Comparison of ENCODE assay signal across 14 cellular contexts in genomic region chr1:117003253-117003875, GRCh38. TPM values are rescaled to one million over a fixed set of nuclear protein-coding genes. Genes with fewer than 3 reads are reported as not detected.
DNase-seq lines count a peak whose midpoint lies in the region; ATAC-seq, FAIRE-seq and TF ChIP-seq lines count a peak whose summit lies in the region.
"Had no signal": no experiment of that assay in that cellular context is flagged by ENCODE, and none has a peak within 500 bp of the region (broad histone marks: within the 10 kb centered on the region; RNA-seq: fewer than 3 reads in every experiment).

No MANE protein-coding gene starts in this region.

- H3K4me3 Mint-ChIP-seq in activated CD4-positive, alpha-beta memory T cell treated with anti-CD3 and anti-CD28 coated beads, Interleukin-2, amount 10 ng/mL, durations not matched to agents 7 days and 5 days = no peak overlapping the region

- FAIRE-seq in GM12892 (lab: Jason Lieb, UNC) (peak; percentile 68), RCC 7860 (lab: Jason Lieb, UNC) (peak; percentile 90)
- FAIRE-seq: frontal cortex, pancreas had no signal

- no peaks in the 10 kb centered on the region for H3K9me3 Mint-ChIP-seq in activated CD4-positive, alpha-beta memory T cell treated with anti-CD3 and anti-CD28 coated beads, Interleukin-2, amount 10 ng/mL, durations not matched to agents 7 days and 5 days

- no peak for TF ChIP-seq POLR2A in GM12892 (IDR thresholded peaks at IDR 0.05; ENCODE audit: low read depth, low read length)

- peak overlapping the region in 10 of 11 experiments; percentile 47 to 84 (median 70); a peak in 18 of 22 replicates for H3K9ac ChIP-seq in BLaER1 treated with 17β-estradiol and CSF1 and Interleukin-3, amounts not matched to agents 10 nM and 100 nM

- peak; percentile 58 to 65 for ATAC-seq in lower lobe of right lung
- no peak for ATAC-seq in HG02759 (IDR thresholded peaks at IDR 0.05; ENCODE audit: unreplicated experiment)
- ATAC-seq: left colon had no signal

- peaks cover 1 to 98% (median 86%) of the 10 kb centered on the region in 10 experiments; a peak in 18 of 20 replicates for H3K4me1 ChIP-seq in BLaER1 treated with 17β-estradiol and CSF1 and Interleukin-3, amounts not matched to agents 10 nM and 100 nM
- H3K4me1 ChIP-seq in lower lobe of right lung = no peaks in the 10 kb centered on the region
- H3K4me1 ChIP-seq: tibial artery had no signal

- peaks cover 3% of the 10 kb centered on the region for H3K36me3 Mint-ChIP-seq in activated CD4-positive, alpha-beta memory T cell treated with anti-CD3 and anti-CD28 coated beads, Interleukin-2, amount 10 ng/mL, durations not matched to agents 7 days and 5 days (ENCODE audit: low read depth)

- peaks cover 13% of the 10 kb centered on the region for H3K27me3 Mint-ChIP-seq in activated CD4-positive, alpha-beta memory T cell treated with anti-CD3 and anti-CD28 coated beads, Interleukin-2, amount 10 ng/mL, durations not matched to agents 7 days and 5 days

- TF ChIP-seq CTCF in lower lobe of right lung (IDR thresholded peaks at IDR 0.05) = no peak

- no peak for DNase-seq in GM12892 (ENCODE audit: insufficient read length)
- DNase-seq in RCC 7860 (ENCODE audit: low spot score) = peak; percentile 7
- DNase-seq in lower lobe of right lung = no peak
- DNase-seq in posterior vena cava (ENCODE audit: low spot score) = no peak
- DNase-seq in hippocampal formation (lab: John Stamatoyannopoulos, UW) = no peak
- no peak for DNase-seq in activated CD4-positive, alpha-beta memory T cell treated with anti-CD3 and anti-CD28 coated beads, Interleukin-2, amount 10 ng/mL, durations not matched to agents 7 days and 5 days
- DNase-seq: activated effector memory CD4-positive, alpha-beta T cell treated with anti-CD3 and anti-CD28 coated beads, Interleukin-2, amount 50 U/mL, for 16 hours; dorsolateral prefrontal cortex; left colon; pancreas; tibial artery had no signal

- POLR2A ChIA-PET in activated CD4-positive, alpha-beta memory T cell treated with anti-CD3 and anti-CD28 coated beads, Interleukin-2, amount 10 ng/mL, durations not matched to agents 7 days and 5 days (lab: Charles Lee) = interaction anchor here (0.6 to 1.5 kb wide), 4 partner anchors 11 to 57 kb away, joined by 3 to 6 read pairs (median 3); no protein-coding TSS in a partner anchor

- no peaks in the 10 kb centered on the region for H3K9me3 ChIP-seq in BLaER1 treated with 17β-estradiol and CSF1 and Interleukin-3, amounts not matched to agents 10 nM and 100 nM (replicated peaks in 1 of 11)
- H3K9me3 ChIP-seq in lower lobe of right lung = no peaks in the 10 kb centered on the region
- H3K9me3 ChIP-seq: pancreas, tibial artery had no signal

- no peak overlapping the region for H3K27ac Mint-ChIP-seq in activated CD4-positive, alpha-beta memory T cell treated with anti-CD3 and anti-CD28 coated beads, Interleukin-2, amount 10 ng/mL, durations not matched to agents 7 days and 5 days

- no peaks in the 10 kb centered on the region for H3K27me3 ChIP-seq in BLaER1 treated with 17β-estradiol and CSF1 and Interleukin-3, amounts not matched to agents 10 nM and 100 nM
- H3K27me3 ChIP-seq in lower lobe of right lung (ENCODE audit: low read depth) = no peaks in the 10 kb centered on the region
- H3K27me3 ChIP-seq: dorsolateral prefrontal cortex, pancreas, tibial artery had no signal

- CTCF ChIA-PET in activated CD4-positive, alpha-beta memory T cell treated with anti-CD3 and anti-CD28 coated beads, Interleukin-2, amount 10 ng/mL, durations not matched to agents 7 days and 5 days (lab: Charles Lee) = interaction anchor here (0.9 kb wide), 1 partner anchor 17 kb away, joined by 3 read pairs; no protein-coding TSS in a partner anchor

- H3K36me3 ChIP-seq in BLaER1 treated with 17β-estradiol and CSF1 and Interleukin-3, amounts not matched to agents 10 nM and 100 nM = no peaks in the 10 kb centered on the region
- H3K36me3 ChIP-seq in lower lobe of right lung = no peaks in the 10 kb centered on the region
- H3K36me3 ChIP-seq: pancreas, tibial artery had no signal

- H3K4me2 ChIP-seq in BLaER1 treated with 17β-estradiol and CSF1 and Interleukin-3, amounts not matched to agents 10 nM and 100 nM = peak overlapping the region in 10 of 11 experiments; percentile 17 to 95 (median 76); a peak in 18 of 22 replicates

- peaks cover 33% of the 10 kb centered on the region for H3K4me1 Mint-ChIP-seq in activated CD4-positive, alpha-beta memory T cell treated with anti-CD3 and anti-CD28 coated beads, Interleukin-2, amount 10 ng/mL, durations not matched to agents 7 days and 5 days

- intact Hi-C loops in lower lobe of right lung (cut with DNase I) = no loop called here
- intact Hi-C loops in posterior vena cava (cut with DNase I) = no loop called here

- H3K4me3 ChIP-seq in BLaER1 treated with 17β-estradiol and CSF1 and Interleukin-3, amounts not matched to agents 10 nM and 100 nM = peak overlapping the region in 5 of 10 experiments; percentile 27 to 60 (median 40); a peak in 8 of 20 replicates
- H3K4me3 ChIP-seq in lower lobe of right lung = no peak overlapping the region
- H3K4me3 ChIP-seq: dorsolateral prefrontal cortex, pancreas, tibial artery had no signal

- H3K27ac ChIP-seq in BLaER1 treated with 17β-estradiol and CSF1 and Interleukin-3, amounts not matched to agents 10 nM and 100 nM = peak overlapping the region; percentile 16 to 98 (median 84); a peak in 21 of 22 replicates
- H3K27ac ChIP-seq in lower lobe of right lung = peak overlapping the region; percentile 33
- H3K27ac ChIP-seq: pancreas, tibial artery had no signal

- H4K20me1 ChIP-seq in BLaER1 treated with 17β-estradiol and CSF1 and Interleukin-3, amounts not matched to agents 10 nM and 100 nM = no peaks in the 10 kb centered on the region

RNA-seq across cellular contexts. Expression of gene CD101, which starts 1.8 kb away (rescaled TPM):
- 0.36 TPM for polyA plus RNA-seq in GM12892 (2012; ENCODE audit: missing spikeins)
- total RNA-seq in lower lobe of right lung (105 TPM), posterior vena cava (1 to 10 TPM; 2.1 to 2.6 TPM)
- total RNA-seq in activated CD4-positive, alpha-beta memory T cell treated with anti-CD3 and anti-CD28 coated beads, Interleukin-2, amount 10 ng/mL, durations not matched to agents 7 days and 5 days = 1 to 10 TPM; 2.9 to 3.6 TPM

RNA-seq across cellular contexts. Expression of gene TTF2, which starts 56.8 kb away (rescaled TPM):
- 96.2 TPM for polyA plus RNA-seq in GM12892 (2012; ENCODE audit: missing spikeins)
- total RNA-seq in lower lobe of right lung (18.0 TPM), posterior vena cava (10 to 100 TPM; 16.3 to 18.1 TPM)
- total RNA-seq in activated CD4-positive, alpha-beta memory T cell treated with anti-CD3 and anti-CD28 coated beads, Interleukin-2, amount 10 ng/mL, durations not matched to agents 7 days and 5 days = 10 to 100 TPM; 78.0 to 83.8 TPM

Comparison
In these comparisons a context has a peak if more than half of its experiments do, and no peak if none do; other contexts are left out.
1. RNA of gene CD101, which starts 1.8 kb away (total RNA-seq): 105 TPM in lower lobe of right lung (single experiment); 2.9 to 3.6 TPM in activated CD4-positive, alpha-beta memory T cell treated with anti-CD3 and anti-CD28 coated beads, Interleukin-2, amount 10 ng/mL, durations not matched to agents 7 days and 5 days and 2.1 to 2.6 TPM in posterior vena cava; every median in the first group is over 10 times any median in the second.